In genomic region chr6:83221886-83222479, GRCh38 we compare ENCODE assay signal across 8 cellular contexts. TPM values are rescaled to one million over a fixed set of nuclear protein-coding genes. Genes with fewer than 3 reads are reported as not detected.
DNase-seq lines count a peak whose midpoint lies in the region; ATAC-seq, FAIRE-seq and TF ChIP-seq lines count a peak whose summit lies in the region.

No MANE protein-coding gene starts in this region.

- peak; percentile 61 for ATAC-seq in HG03432 (IDR thresholded peaks at IDR 0.05; ENCODE audit: unreplicated experiment)
- ATAC-seq in psoas muscle = peak in 1 of 4 donors; percentile 53
- ATAC-seq in stimulated activated effector memory CD8-positive, alpha-beta T cell treated with anti-CD3 and anti-CD28 coated beads, Interleukin-12 subunit alpha, Interleukin-12 subunit beta, amount 100 ng/mL, for 72 hours = no peak
- ATAC-seq in GM21381 (IDR thresholded peaks at IDR 0.05; ENCODE audit: unreplicated experiment) = no peak
- ATAC-seq in activated T-cell treated with anti-CD3 and anti-CD28 coated beads, Interleukin-2, amount 50 U/mL, for 4 hours = no peak

- H3K79me2 ChIP-seq in OCI-LY1 (ENCODE audit: insufficient read depth, low read length) = no peaks in the 10 kb centered on the region

- H3K27me3 ChIP-seq in OCI-LY1 (ENCODE audit: insufficient read depth, low read length) (no peaks in the 10 kb centered on the region), psoas muscle (ENCODE audit: insufficient read depth in 3 of 3, low read length in 2 of 3) (no peaks in the 10 kb centered on the region)

- peak; percentile 93 for FAIRE-seq in G401.6 (lab: Jason Lieb, UNC)

- H3K4me2 ChIP-seq in OCI-LY1 (ENCODE audit: low read length) = no peak overlapping the region

- H3K9ac ChIP-seq in OCI-LY1 (ENCODE audit: low read length) = no peak overlapping the region

- H3K36me3 Mint-ChIP-seq in stimulated activated effector memory CD8-positive, alpha-beta T cell treated with anti-CD3 and anti-CD28 coated beads, Interleukin-12 subunit alpha, Interleukin-12 subunit beta, amount 100 ng/mL, for 72 hours = no peaks in the 10 kb centered on the region
- no peaks in the 10 kb centered on the region for H3K36me3 Mint-ChIP-seq in activated T-cell treated with anti-CD3 and anti-CD28 coated beads, Interleukin-2, amount 50 U/mL, for 4 hours (ENCODE audit: insufficient read depth)

- no peak overlapping the region for H3K4me3 Mint-ChIP-seq in stimulated activated effector memory CD8-positive, alpha-beta T cell treated with anti-CD3 and anti-CD28 coated beads, Interleukin-12 subunit alpha, Interleukin-12 subunit beta, amount 100 ng/mL, for 72 hours
- no peak overlapping the region for H3K4me3 Mint-ChIP-seq in activated T-cell treated with anti-CD3 and anti-CD28 coated beads, Interleukin-2, amount 50 U/mL, for 4 hours

- TF ChIP-seq CTCF in OCI-LY1 (IDR thresholded peaks at IDR 0.05; ENCODE audit: low read length) (peak; percentile 70), psoas muscle (IDR thresholded peaks at IDR 0.05) (peak; percentile 54)

- no peaks in the 10 kb centered on the region for H3K4me1 Mint-ChIP-seq in stimulated activated effector memory CD8-positive, alpha-beta T cell treated with anti-CD3 and anti-CD28 coated beads, Interleukin-12 subunit alpha, Interleukin-12 subunit beta, amount 100 ng/mL, for 72 hours
- H3K4me1 Mint-ChIP-seq in activated T-cell treated with anti-CD3 and anti-CD28 coated beads, Interleukin-2, amount 50 U/mL, for 4 hours (ENCODE audit: low read depth) = no peaks in the 10 kb centered on the region

- no peaks in the 10 kb centered on the region for H3K27me3 Mint-ChIP-seq in activated T-cell treated with anti-CD3 and anti-CD28 coated beads, Interleukin-2, amount 50 U/mL, for 4 hours (ENCODE audit: low read depth)

- H3K36me3 ChIP-seq in OCI-LY1 (ENCODE audit: insufficient read depth, low read length) = no peaks in the 10 kb centered on the region
- H3K36me3 ChIP-seq in psoas muscle (ENCODE audit: insufficient read depth in 1 of 2, low read depth in 1 of 2) = peaks cover 0 to 37% of the 10 kb centered on the region in 2 donors

- no peaks in the 10 kb centered on the region for H3K4me1 ChIP-seq in OCI-LY1 (ENCODE audit: insufficient read depth, low read length, severe bottlenecking)
- no peaks in the 10 kb centered on the region for H3K4me1 ChIP-seq in psoas muscle

- H3K27ac Mint-ChIP-seq in stimulated activated effector memory CD8-positive, alpha-beta T cell treated with anti-CD3 and anti-CD28 coated beads, Interleukin-12 subunit alpha, Interleukin-12 subunit beta, amount 100 ng/mL, for 72 hours = no peak overlapping the region

- H3K4me3 ChIP-seq in OCI-LY1 (ENCODE audit: low read depth, low read length, poor library complexity, severe bottlenecking) (no peak overlapping the region), psoas muscle (no peak overlapping the region)

- no peak for TF ChIP-seq POLR2A in erythroblast (IDR thresholded peaks at IDR 0.05; ENCODE audit: low read length)

- WGBS in psoas muscle, 3 donors = 21 to 28% (median 22%) methylated on average over 3 of the region's 3 CpGs

- H4K20me1 ChIP-seq in OCI-LY1 (ENCODE audit: insufficient read depth, low read length) = no peaks in the 10 kb centered on the region

- H3F3A ChIP-seq in OCI-LY1 (ENCODE audit: insufficient read depth, low read length) = no peaks in the 10 kb centered on the region

- no peak overlapping the region for H2AFZ ChIP-seq in OCI-LY1 (ENCODE audit: low read length)

- no peaks in the 10 kb centered on the region for H3K9me3 ChIP-seq in OCI-LY1 (ENCODE audit: low read length)
- no peaks in the 10 kb centered on the region for H3K9me3 ChIP-seq in psoas muscle

- H3K9me3 Mint-ChIP-seq in stimulated activated effector memory CD8-positive, alpha-beta T cell treated with anti-CD3 and anti-CD28 coated beads, Interleukin-12 subunit alpha, Interleukin-12 subunit beta, amount 100 ng/mL, for 72 hours = no peaks in the 10 kb centered on the region
- H3K9me3 Mint-ChIP-seq in activated T-cell treated with anti-CD3 and anti-CD28 coated beads, Interleukin-2, amount 50 U/mL, for 4 hours = no peaks in the 10 kb centered on the region

- intact Hi-C loops in psoas muscle (cut with DNase I) = loop anchor here (2.0 to 5.0 kb wide), 2 partner anchors 290 to 293 kb away; partner anchors contain the start of gene PRSS35 (in 1 of the 2)

- DNase-seq in erythroblast (lab: John Stamatoyannopoulos, UW) (peak; percentile 26 to 53), psoas muscle (no peak)
- no peak for DNase-seq in stimulated activated effector memory CD8-positive, alpha-beta T cell treated with anti-CD3 and anti-CD28 coated beads, Interleukin-12 subunit alpha, Interleukin-12 subunit beta, amount 100 ng/mL, for 72 hours (ENCODE audit: low spot score in 2 of 2)
- no peak for DNase-seq in activated T-cell treated with anti-CD3 and anti-CD28 coated beads, Interleukin-2, amount 50 U/mL, for 4 hours

- H3K27ac ChIP-seq in OCI-LY1 (ENCODE audit: low read depth, low read length, poor library complexity, severe bottlenecking) (no peak overlapping the region), psoas muscle (no peak overlapping the region)

- H3K9me2 ChIP-seq in OCI-LY1 (ENCODE audit: low read depth, low read length) = no peaks in the 10 kb centered on the region

RNA-seq across cellular contexts. Expression of gene RWDD2A, which starts 28.8 kb away (rescaled TPM):
- 1 to 10 TPM; 1.7 to 2.3 (median 2.1) TPM for total RNA-seq in psoas muscle
- polyA plus RNA-seq in psoas muscle = 1 to 10 TPM; 1.3 to 2.6 (median 2.0) TPM
- under 1 TPM; 0.65 to 0.92 (median 0.68) TPM for total RNA-seq in activated T-cell treated with anti-CD3 and anti-CD28 coated beads, Interleukin-2, amount 50 U/mL, for 4 hours

RNA-seq across cellular contexts. Expression of gene PGM3, which starts 28.9 kb away (rescaled TPM):
- total RNA-seq in psoas muscle = 10 to 100 TPM; 12.5 to 15.5 (median 12.7) TPM
- 10 to 100 TPM in 1 of 3 donors, 1 to 10 TPM in 2; 6.5 to 18.0 (median 9.2) TPM for polyA plus RNA-seq in psoas muscle
- 10 to 100 TPM; 13.6 to 14.9 (median 14.2) TPM for total RNA-seq in activated T-cell treated with anti-CD3 and anti-CD28 coated beads, Interleukin-2, amount 50 U/mL, for 4 hours

Comparison
In these comparisons a context has a peak if more than half of its experiments do, and no peak if none do; other contexts are left out.
1. DNase-seq: peak in erythroblast (2 of 2); none in psoas muscle (0 of 2), stimulated activated effector memory CD8-positive, alpha-beta T cell treated with anti-CD3 and anti-CD28 coated beads, Interleukin-12 subunit alpha, Interleukin-12 subunit beta, amount 100 ng/mL, for 72 hours (0 of 2) and activated T-cell treated with anti-CD3 and anti-CD28 coated beads, Interleukin-2, amount 50 U/mL, for 4 hours (single experiment).